In the genomic region with DNA sequence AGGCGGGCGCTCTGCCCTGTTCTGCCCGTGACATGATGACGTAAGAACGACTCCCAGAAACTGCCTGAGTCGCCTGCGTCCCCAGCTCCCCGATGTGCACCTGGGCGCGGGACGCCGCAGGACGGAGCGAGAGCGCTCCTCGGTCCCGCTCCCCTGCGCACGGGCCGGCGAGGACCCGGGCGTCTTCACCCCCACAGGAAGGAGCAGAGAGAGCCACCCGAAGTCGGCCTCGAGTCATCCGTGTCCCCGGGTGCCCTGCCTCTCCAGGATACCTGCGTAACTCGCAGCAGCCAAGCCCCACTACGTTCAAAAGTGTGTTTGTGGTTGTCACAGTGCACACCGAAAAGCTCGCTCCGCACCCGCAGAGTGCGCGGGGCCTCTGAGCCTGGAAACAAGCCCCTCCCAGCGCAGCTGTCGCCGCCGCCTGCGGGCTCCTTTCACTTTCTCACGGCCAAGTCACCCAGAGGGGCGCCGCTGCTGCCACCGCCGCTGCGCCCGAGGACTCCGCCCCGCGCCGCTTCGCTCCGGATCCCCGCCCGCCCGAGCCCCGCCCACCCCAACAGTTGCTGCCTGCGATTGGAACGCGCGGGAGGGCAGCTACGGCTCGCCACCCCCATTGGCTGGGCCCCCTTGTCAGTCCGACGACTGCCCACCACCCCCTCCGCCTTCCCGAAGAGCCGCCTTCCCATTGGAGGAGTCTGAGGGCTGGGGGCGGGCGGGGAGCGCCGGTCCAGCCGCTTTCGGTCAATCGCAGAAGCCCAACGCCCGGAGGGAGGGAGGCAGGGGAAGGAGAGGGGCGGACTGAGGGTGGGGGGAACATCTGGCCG, we compare ENCODE assay signal across 8 cellular contexts.
DNase-seq lines count a peak whose midpoint lies in the region; ATAC-seq and TF ChIP-seq lines count a peak whose summit lies in the region.

No MANE protein-coding gene starts in this region.

- H3K27ac Mint-ChIP-seq in central memory CD8-positive, alpha-beta T cell (ENCODE audit: low read depth), result peak overlapping the region; percentile 99

- 0 out of 2 replicates have a peak, but pooled peaks have one; percentile 0 for TF ChIP-seq CTCF in AG10803 (conservative IDR thresholded peaks at IDR 0.05; ENCODE audit: low read length)

- peak overlapping the region; percentile 89 for H3K4me3 Mint-ChIP-seq in central memory CD8-positive, alpha-beta T cell

- peak overlapping the region; percentile 95 for H3K4me3 ChIP-seq in AG10803 (ENCODE audit: low read length)

- DNase-seq in AG10803 (ENCODE audit: low read depth) (peak; percentile 100), NCI-H345 treated with DMSO at 0.1 percent for 48 hours (lab: John Stamatoyannopoulos, UW; ENCODE audit: unreplicated experiment) (peak; percentile 94), islet precursor cell (peak; percentile 100)
- DNase-seq in activated CD4-positive, CD25-positive, alpha-beta regulatory T cell treated with anti-CD3 and anti-CD28 coated beads, Interleukin-2, amount 50 U/mL, for 16 hours (ENCODE audit: low read depth, low spot score), result peak; percentile 92
- DNase-seq in central memory CD8-positive, alpha-beta T cell (ENCODE audit: low spot score in 2 of 2), result peak; percentile 86 to 95
- DNase-seq in stimulated activated CD4-positive, alpha-beta T cell treated with anti-CD3 and anti-CD28 coated beads, Interleukin-12 subunit alpha, Interleukin-12 subunit beta, amount 100 ng/mL, for 4 hours, result peak; percentile 93

- peaks cover 21% of the 10 kb centered on the region for H3K36me3 Mint-ChIP-seq in central memory CD8-positive, alpha-beta T cell (ENCODE audit: insufficient read depth)

- peaks cover 22% of the 10 kb centered on the region for H3K4me1 Mint-ChIP-seq in central memory CD8-positive, alpha-beta T cell

- peak; percentile 74 for ATAC-seq in GM19035 (IDR thresholded peaks at IDR 0.05; ENCODE audit: unreplicated experiment)
- peak; percentile 75 for ATAC-seq in HG03342 (IDR thresholded peaks at IDR 0.05; ENCODE audit: unreplicated experiment)
- peak; percentile 74 for ATAC-seq in central memory CD8-positive, alpha-beta T cell (replicated peaks; ENCODE audit: extremely low read depth, poor library complexity, severe bottlenecking)

- H3K27me3 Mint-ChIP-seq in central memory CD8-positive, alpha-beta T cell, result peaks cover 17% of the 10 kb centered on the region

- no peaks in the 10 kb centered on the region for H3K9me3 Mint-ChIP-seq in central memory CD8-positive, alpha-beta T cell

Comparison
In these comparisons a context has a peak if more than half of its experiments do, and no peak if none do; other contexts are left out.
1. Peak in every context shown above with its lines: DNase-seq, ATAC-seq and H3K4me3 ChIP-seq.